12 cellular contexts compared by ENCODE assay signal in genomic region chr2:131480351-131480750, GRCh38. TPM values are rescaled to one million over a fixed set of nuclear protein-coding genes. Genes with fewer than 3 reads are reported as not detected.
"Had no signal": no experiment of that assay in that cellular context is flagged by ENCODE, and none has a peak within 500 bp of the region (broad histone marks: within the 10 kb centered on the region; RNA-seq: fewer than 3 reads in every experiment).

No MANE protein-coding gene starts in this region.

RNA-seq across cellular contexts. Expression of gene TUBA3D, which starts 4.4 kb away (rescaled TPM):
- total RNA-seq: activated CD4-positive, alpha-beta memory T cell treated with anti-CD3 and anti-CD28 coated beads, Interleukin-2, amount 10 ng/mL, durations not matched to agents 7 days and 5 days; activated CD4-positive, alpha-beta T cell treated with anti-CD3 and anti-CD28 coated beads for 36 hours; activated CD4-positive, alpha-beta T cell treated with anti-CD3 and anti-CD28 coated beads, Interleukin-2, amount 10 ng/mL, durations not matched to agents 7 days and 5 days; activated CD8-positive, alpha-beta memory T cell treated with anti-CD3 and anti-CD28 coated beads, Interleukin-2, amount 10 ng/mL, durations not matched to agents 7 days and 5 days; activated CD8-positive, alpha-beta T cell treated with anti-CD3 and anti-CD28 coated beads, Interleukin-2, amount 10 ng/mL, durations not matched to agents 7 days and 5 days; activated naive CD8-positive, alpha-beta T cell treated with anti-CD3 and anti-CD28 coated beads, Interleukin-2, amount 10 ng/mL, durations not matched to agents 7 days and 5 days; activated T-helper 2 cell treated with anti-CD3 and anti-CD28 coated beads, Interferon-gamma antibody, Interleukin-2, Interleukin-4, amounts not matched to agents 10 μg/mL and 5 μg/mL and 100 μg/mL, durations not matched to agents 14 hours and 24 hours and 36 hours; ascending aorta; T-cell; T-helper 1 cell treated with Interleukin-12 subunit alpha and Interleukin-12 subunit beta and Interleukin-4 antibody, amounts not matched to agents 30 ng/mL and 1 ng/mL, for 36 hours; T-helper 17 cell; T-helper 2 cell treated with Interferon-gamma antibody and Interleukin-4, amounts not matched to agents 100 ng/mL and 5 ng/mL, for 36 hours had no signal
